21 cellular contexts compared by ENCODE assay signal in genomic region chr3:167736997-167737396, GRCh38. TPM values are rescaled to one million over a fixed set of nuclear protein-coding genes. Genes with fewer than 3 reads are reported as not detected.
A peak's percentile ranks its signal among the peaks of the same experiment; 100 is the strongest.
DNase-seq lines count a peak whose midpoint lies in the region; ATAC-seq and TF ChIP-seq lines count a peak whose summit lies in the region.
"Had no signal": no experiment of that assay in that cellular context is flagged by ENCODE, and none has a peak within 500 bp of the region (broad histone marks: within the 10 kb centered on the region; RNA-seq: fewer than 3 reads in every experiment).

No MANE protein-coding gene starts in this region.

- ATAC-seq in naive thymus-derived CD4-positive, alpha-beta T cell = no peak
- ATAC-seq in GM21528 (IDR thresholded peaks at IDR 0.05; ENCODE audit: low FRiP score, unreplicated experiment) (no peak), T-helper 17 cell (no peak), HG02870 (IDR thresholded peaks at IDR 0.05; ENCODE audit: unreplicated experiment) (no peak)
- ATAC-seq: gastrocnemius medialis; left lung; sciatic nerve; stimulated activated naive CD8-positive, alpha-beta T cell treated with anti-CD3 and anti-CD28 coated beads, Interleukin-15, amount 100 ng/mL, for 72 hours had no signal

- H3K4me1 ChIP-seq in BLaER1 (peaks cover 41% of the 10 kb centered on the region), KMS-11 (ENCODE audit: low read depth, poor library complexity, severe bottlenecking) (peaks cover 32% of the 10 kb centered on the region)
- H3K4me1 ChIP-seq in naive thymus-derived CD4-positive, alpha-beta T cell (ENCODE audit: control insufficient read depth in 2 of 2, insufficient read depth in 2 of 2, low read length in 2 of 2) = peaks cover 17 to 24% of the 10 kb centered on the region in 2 donors

- no peak for TF ChIP-seq CTCF in KMS-11 (conservative IDR thresholded peaks at IDR 0.05; ENCODE audit: low read depth, low read length)
- no peak for TF ChIP-seq CTCF in VCaP (conservative IDR thresholded peaks at IDR 0.05)

- H3K9ac ChIP-seq in BLaER1 (no peak overlapping the region), KMS-11 (no peak overlapping the region)

- H3K4me3 ChIP-seq in BLaER1 (no peak overlapping the region), KMS-11 (IDR thresholded peaks at IDR 0.05; ENCODE audit: insufficient read depth, low read depth, low read length) (no peak overlapping the region)
- no peak overlapping the region for H3K4me3 ChIP-seq in naive thymus-derived CD4-positive, alpha-beta T cell (ENCODE audit: low read length)
- H3K4me3 ChIP-seq: ovary had no signal

- no peak overlapping the region for H2AFZ ChIP-seq in KMS-11 (ENCODE audit: low read depth)

- no peaks in the 10 kb centered on the region for H3K9me3 Mint-ChIP-seq in naive thymus-derived CD4-positive, alpha-beta T cell
- H3K9me3 Mint-ChIP-seq: HFFc6; stimulated activated naive CD8-positive, alpha-beta T cell treated with anti-CD3 and anti-CD28 coated beads, Interleukin-15, amount 100 ng/mL, for 72 hours; T-helper 2 cell treated with Interferon-gamma antibody and Interleukin-4, amounts not matched to agents 5 μg/mL and 100 μg/mL, for 36 hours had no signal

- H4K20me1 ChIP-seq in BLaER1 (peaks cover 25% of the 10 kb centered on the region), KMS-11 (ENCODE audit: insufficient read depth) (no peaks in the 10 kb centered on the region)

- peak overlapping the region in 7 of 10 donors; percentile 5 to 50 (median 27) for H3K4me3 Mint-ChIP-seq in naive thymus-derived CD4-positive, alpha-beta T cell
- H3K4me3 Mint-ChIP-seq in T-helper 17 cell = no peak overlapping the region
- H3K4me3 Mint-ChIP-seq: HFFc6; T-helper 2 cell treated with Interferon-gamma antibody and Interleukin-4, amounts not matched to agents 5 μg/mL and 100 μg/mL, for 36 hours had no signal

- no peaks in the 10 kb centered on the region for H3K27me3 Mint-ChIP-seq in naive thymus-derived CD4-positive, alpha-beta T cell
- no peaks in the 10 kb centered on the region for H3K27me3 Mint-ChIP-seq in T-helper 17 cell
- H3K27me3 Mint-ChIP-seq: stimulated activated naive CD8-positive, alpha-beta T cell treated with anti-CD3 and anti-CD28 coated beads, Interleukin-15, amount 100 ng/mL, for 72 hours had no signal

- H3K9me3 ChIP-seq in BLaER1 (no peaks in the 10 kb centered on the region), T-helper 17 cell (ENCODE audit: control insufficient read depth, low read length, poor library complexity, severe bottlenecking) (no peaks in the 10 kb centered on the region)
- no peaks in the 10 kb centered on the region for H3K9me3 ChIP-seq in naive thymus-derived CD4-positive, alpha-beta T cell (ENCODE audit: control insufficient read depth in 2 of 3, low read length in 3 of 3)
- H3K9me3 ChIP-seq: gastrocnemius medialis, left lung, ovary had no signal

- POLR2A ChIA-PET in naive thymus-derived CD4-positive, alpha-beta T cell (lab: Charles Lee) = no interaction called here

- no peak for DNase-seq in naive thymus-derived CD4-positive, alpha-beta T cell
- DNase-seq in GM03348 (ENCODE audit: low spot score) (no peak), T-helper 17 cell (no peak)
- DNase-seq: activated CD8-positive, alpha-beta memory T cell treated with anti-CD3 and anti-CD28 coated beads for 24 hours; gastrocnemius medialis; GDM1; HFFc6; left lung; NCI-H187; NCI-H226; ovary; Right ventricle myocardium superior; stimulated activated CD4-positive, alpha-beta T cell treated with anti-CD3 and anti-CD28 coated beads, Interleukin-1b, Interleukin-23, amount 100 ng/mL, for 48 hours; stimulated activated naive CD8-positive, alpha-beta T cell treated with anti-CD3 and anti-CD28 coated beads, Interleukin-15, amount 100 ng/mL, for 72 hours had no signal

- CTCF ChIA-PET in naive thymus-derived CD4-positive, alpha-beta T cell (lab: Charles Lee) = no interaction called here

- H3K36me3 ChIP-seq in BLaER1 (no peaks in the 10 kb centered on the region), KMS-11 (ENCODE audit: insufficient read depth) (no peaks in the 10 kb centered on the region)
- peaks cover 0 to 4% (median 0%) of the 10 kb centered on the region in 3 experiments for H3K36me3 ChIP-seq in naive thymus-derived CD4-positive, alpha-beta T cell (ENCODE audit: control insufficient read depth in 2 of 3, insufficient read depth in 3 of 3, low read length in 3 of 3)
- H3K36me3 ChIP-seq: gastrocnemius medialis, left lung, ovary had no signal

- peaks cover 24% of the 10 kb centered on the region for H3K79me2 ChIP-seq in KMS-11 (ENCODE audit: insufficient read depth, low read depth)

- H3K4me2 ChIP-seq in BLaER1 (peak overlapping the region; percentile 82), KMS-11 (peak overlapping the region; percentile 61; the same call in 1 of the 2 replicates)

- intact Hi-C loops in naive thymus-derived CD4-positive, alpha-beta T cell (cut with micrococcal nuclease) = loop anchor here (5.0 to 10.0 kb wide), 2 partner anchors 145 to 358 kb away; partner anchors contain the start of gene GOLIM4 (in 1 of the 2)

- H3K27ac Mint-ChIP-seq in naive thymus-derived CD4-positive, alpha-beta T cell = peak overlapping the region in 2 of 9 donors; percentile 1 to 48
- H3K27ac Mint-ChIP-seq in T-helper 17 cell = no peak overlapping the region
- H3K27ac Mint-ChIP-seq: HFFc6; T-helper 2 cell treated with Interferon-gamma antibody and Interleukin-4, amounts not matched to agents 5 μg/mL and 100 μg/mL, for 36 hours had no signal

- no peaks in the 10 kb centered on the region for H3K27me3 ChIP-seq in BLaER1
- no peaks in the 10 kb centered on the region for H3K27me3 ChIP-seq in KMS-11 (ENCODE audit: insufficient read depth, low read depth)
- H3K27me3 ChIP-seq in naive thymus-derived CD4-positive, alpha-beta T cell (ENCODE audit: control insufficient read depth in 2 of 2, insufficient read depth in 2 of 2, low read length in 2 of 2) = no peaks in the 10 kb centered on the region
- H3K27me3 ChIP-seq: gastrocnemius medialis, left lung, ovary had no signal

- H3K36me3 Mint-ChIP-seq in naive thymus-derived CD4-positive, alpha-beta T cell = peaks cover 0 to 7% (median 0%) of the 10 kb centered on the region in 5 donors
- H3K36me3 Mint-ChIP-seq in T-helper 17 cell (ENCODE audit: low read depth) = no peaks in the 10 kb centered on the region

- H3K4me1 Mint-ChIP-seq in naive thymus-derived CD4-positive, alpha-beta T cell = peaks cover 11 to 25% (median 14%) of the 10 kb centered on the region in 7 donors
- peaks cover 18% of the 10 kb centered on the region for H3K4me1 Mint-ChIP-seq in T-helper 17 cell

- no peak overlapping the region for H3K27ac ChIP-seq in BLaER1
- H3K27ac ChIP-seq in KMS-11 = no peak overlapping the region
- H3K27ac ChIP-seq in VCaP = peak overlapping the region; percentile 84; the same call in 1 of the 2 replicates
- no peak overlapping the region for H3K27ac ChIP-seq in naive thymus-derived CD4-positive, alpha-beta T cell (ENCODE audit: low read depth, low read length)
- H3K27ac ChIP-seq: gastrocnemius medialis, left lung, ovary had no signal

RNA-seq across cellular contexts. Expression of gene SERPINI1, which starts 1.5 kb away (rescaled TPM):
- total RNA-seq in naive thymus-derived CD4-positive, alpha-beta T cell = 1 to 10 TPM; 1.3 to 4.1 (median 3.5) TPM
- 1 to 10 TPM; 5.9 to 6.8 TPM for polyA plus RNA-seq in naive thymus-derived CD4-positive, alpha-beta T cell
- 1 to 10 TPM; 2.8 to 3.6 TPM for total RNA-seq in T-helper 17 cell

RNA-seq across cellular contexts. Expression of gene PDCD10, which starts 2.3 kb away (rescaled TPM):
- 10 to 100 TPM; 31.5 to 69.8 (median 45.0) TPM for total RNA-seq in naive thymus-derived CD4-positive, alpha-beta T cell
- polyA plus RNA-seq in naive thymus-derived CD4-positive, alpha-beta T cell = 10 to 100 TPM; 76.4 to 85.0 TPM
- total RNA-seq in T-helper 17 cell = 10 to 100 TPM; 51.1 to 55.5 TPM
